ENCODE assay signal across 2 cellular contexts in genomic region chr13:73778242-73778864, GRCh38.
TF ChIP-seq lines count a peak whose summit lies in the region.

No MANE protein-coding gene starts in this region.

TF ChIP-seq in H1, 55 proteins besides CTCF, POLR2A, EP300 and RAD21:
- TF ChIP-seq BACH1 (IDR thresholded peaks at IDR 0.05; ENCODE audit: low read length) (no peak), POLR2AphosphoS5 (IDR thresholded peaks at IDR 0.05; ENCODE audit: low read depth, low read length) (no peak), CREB1 (IDR thresholded peaks at IDR 0.05) (no peak), RXRA (IDR thresholded peaks at IDR 0.05; ENCODE audit: insufficient read depth, low read depth, low read length) (no peak), NRF1 (IDR thresholded peaks at IDR 0.05; ENCODE audit: low read depth, low read length) (no peak)

TF ChIP-seq in liver, 16 proteins besides CTCF, POLR2A, EP300 and RAD21 (continued from another document):
- TF ChIP-seq HNF4G (IDR thresholded peaks at IDR 0.05) (peak; percentile 10), RXRA (IDR thresholded peaks at IDR 0.05) (peak in 1 of 2 donors; percentile 13), FOXA2 (IDR thresholded peaks at IDR 0.05) (no peak)
TF ChIP-seq in liver: peak in this region for 3.
